1 cellular context compared by ENCODE assay signal in the genomic region with DNA sequence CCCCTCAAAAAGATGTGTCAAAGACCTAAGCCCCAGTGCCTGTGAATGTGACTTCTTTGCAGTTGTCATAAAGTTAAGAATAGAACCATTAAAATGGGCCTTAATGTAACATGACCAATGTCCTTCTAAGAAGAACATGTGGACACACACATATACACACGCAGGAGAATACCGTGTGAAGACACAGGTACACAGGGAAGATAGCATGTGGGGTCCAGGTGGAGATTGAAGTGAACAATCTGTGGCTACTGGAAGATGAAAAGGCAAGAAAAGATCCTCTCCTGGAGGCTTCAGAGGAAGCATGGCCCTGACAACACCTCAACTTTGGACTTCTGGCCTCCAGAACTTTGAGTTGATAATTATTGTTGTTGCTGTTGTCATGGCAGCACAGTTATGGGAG.
TF ChIP-seq lines count a peak whose summit lies in the region.

No MANE protein-coding gene starts in this region.

TF ChIP-seq in WTC11, 78 proteins besides CTCF, POLR2A, EP300 and RAD21 (continued from another document):
- TF ChIP-seq STAT6 (CRISPR knock-in tag; conservative IDR thresholded peaks at IDR 0.05; ENCODE audit: low read depth) (no peak), SOX15 (CRISPR knock-in tag; IDR thresholded peaks at IDR 0.05) (no peak), ZNF425 (CRISPR knock-in tag; conservative IDR thresholded peaks at IDR 0.05) (peak; percentile 9; the same call in 1 of the 2 replicates), ZMAT4 (CRISPR knock-in tag; IDR thresholded peaks at IDR 0.05) (no peak), ETV6 (CRISPR knock-in tag; IDR thresholded peaks at IDR 0.05) (no peak), AR (CRISPR knock-in tag; IDR thresholded peaks at IDR 0.05) (peak; percentile 51; the same call in 1 of the 2 replicates)
